In the genomic region with DNA sequence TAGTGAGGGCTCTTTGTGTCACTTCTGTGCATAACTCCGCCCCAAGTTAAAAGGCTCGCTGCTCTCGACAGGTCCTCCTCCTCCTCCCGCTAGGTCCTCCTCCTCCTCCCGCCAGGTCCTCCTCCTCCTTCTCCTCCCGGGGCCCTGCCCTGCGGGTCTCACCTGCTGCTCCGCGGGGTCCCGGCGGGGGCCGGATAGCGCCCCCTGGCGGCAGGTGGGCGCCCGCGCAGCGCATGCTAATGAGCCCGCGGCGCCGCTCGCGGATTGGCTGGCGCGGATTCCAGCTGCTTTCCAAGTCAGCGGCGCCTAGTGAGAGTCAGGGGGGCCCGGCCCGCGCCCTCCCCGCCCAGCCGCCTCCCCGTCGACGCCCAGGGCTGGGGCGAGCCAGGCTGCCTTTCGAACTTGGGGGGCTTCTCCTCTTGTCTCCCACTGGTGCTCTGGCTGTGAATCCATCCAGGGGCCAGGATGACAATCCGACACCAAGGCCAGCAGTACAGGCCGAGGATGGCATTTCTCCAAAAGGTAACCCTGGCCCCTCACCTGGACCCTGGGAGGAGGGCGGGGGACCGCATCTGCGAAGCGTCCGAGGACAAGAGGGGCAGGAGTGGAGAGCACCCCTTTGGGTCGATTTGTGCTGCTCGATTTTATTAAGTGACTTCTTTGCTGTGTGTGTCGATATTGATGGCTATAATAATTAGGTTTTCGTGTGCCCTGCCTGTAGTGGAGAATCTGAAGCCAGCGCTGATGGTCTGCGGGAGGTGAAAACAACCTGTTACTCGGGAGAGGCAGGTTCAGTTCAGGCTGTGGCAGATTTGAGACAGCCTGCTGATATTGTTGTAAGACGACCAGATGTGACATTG, we compare ENCODE assay signal across 8 cellular contexts. TPM values are rescaled to one million over a fixed set of nuclear protein-coding genes. Genes with fewer than 3 reads are reported as not detected.
DNase-seq lines count a peak whose midpoint lies in the region; ATAC-seq and TF ChIP-seq lines count a peak whose summit lies in the region.

A gene (plus strand): TSS at position 295 of the 860 bp plus-strand sequence. CDS start 171 bp downstream, at position 466.

- H3K27ac Mint-ChIP-seq in Calu3 (ENCODE audit: unreplicated experiment): no peak within 1 kb of the TSS
- peak within 1 kb of the TSS; percentile 26 to 91 (median 73) for H3K27ac Mint-ChIP-seq in naive thymus-derived CD8-positive, alpha-beta T cell
- peak within 1 kb of the TSS; percentile 49 for H3K27ac Mint-ChIP-seq in stimulated activated naive B cell treated with anti-CD40 and anti-IgM and Interleukin-4, amounts not matched to agents 10 μg/mL and 1 μg/mL and 100 μg/mL, for 72 hours

- DNase-seq in Calu3 (peak; percentile 73), OCI-M1 (lab: John Stamatoyannopoulos, UW) (peak; percentile 81), fibroblast of peridontal ligament (ENCODE audit: extremely low read depth) (peak; percentile 46)
- peak; percentile 88 to 90 for DNase-seq in activated T-cell treated with anti-CD3 and anti-CD28 coated beads, Interleukin-2, amount 50 U/mL, for 48 hours
- peak; percentile 77 to 94 (median 88) for DNase-seq in naive thymus-derived CD8-positive, alpha-beta T cell
- peak; percentile 80 for DNase-seq in stimulated activated naive B cell treated with anti-CD40 and anti-IgM and Interleukin-4, amounts not matched to agents 10 μg/mL and 1 μg/mL and 100 μg/mL, for 72 hours

- peaks cover 50% of the 10 kb centered on the region for H3K27me3 Mint-ChIP-seq in Calu3 (ENCODE audit: unreplicated experiment)
- peaks cover 14 to 36% (median 20%) of the 10 kb centered on the region in 5 donors for H3K27me3 Mint-ChIP-seq in naive thymus-derived CD8-positive, alpha-beta T cell
- peaks cover 28 to 38% of the 10 kb centered on the region in 2 donors for H3K27me3 Mint-ChIP-seq in stimulated activated naive B cell treated with anti-CD40 and anti-IgM and Interleukin-4, amounts not matched to agents 10 μg/mL and 1 μg/mL and 100 μg/mL, for 72 hours

- H3K4me3 Mint-ChIP-seq in Calu3 (ENCODE audit: low read depth, unreplicated experiment): peak within 1 kb of the TSS; percentile 63
- peak within 1 kb of the TSS; percentile 69 to 91 (median 84) for H3K4me3 Mint-ChIP-seq in naive thymus-derived CD8-positive, alpha-beta T cell
- peak within 1 kb of the TSS; percentile 85 to 86 for H3K4me3 Mint-ChIP-seq in stimulated activated naive B cell treated with anti-CD40 and anti-IgM and Interleukin-4, amounts not matched to agents 10 μg/mL and 1 μg/mL and 100 μg/mL, for 72 hours

- H3K9me3 ChIP-seq in HUES6 (ENCODE audit: control insufficient read depth, insufficient read depth, low read depth, low read length): no peaks in the 10 kb centered on the region

- peak within 1 kb of the TSS; percentile 34 for H3K9ac ChIP-seq in HUES6 (ENCODE audit: low read length)

- H3K4me1 ChIP-seq in HUES6 (ENCODE audit: control insufficient read depth, insufficient read depth, low read length): peaks cover 13% of the 10 kb centered on the region

- TF ChIP-seq CTCF in Calu3 (IDR thresholded peaks at IDR 0.05; ENCODE audit: unreplicated experiment): peak; percentile 89

- POLR2A ChIA-PET in naive thymus-derived CD8-positive, alpha-beta T cell (lab: Charles Lee): interaction anchor here (0.6 to 1.0 kb wide), 3 partner anchors 13 to 631 kb away, joined by 3 read pairs; a partner anchor contains a TSS

- CTCF ChIA-PET in Calu3 (lab: Charles Lee): interaction anchor here (0.6 kb wide), 1 partner anchor 177 kb away, joined by 3 read pairs; no protein-coding TSS in a partner anchor

- no peak within 1 kb of the TSS for H3K27ac ChIP-seq in HUES6 (ENCODE audit: low read depth, low read length)

- H3K9me3 Mint-ChIP-seq in Calu3 (ENCODE audit: low read depth, unreplicated experiment): no peaks in the 10 kb centered on the region
- no peaks in the 10 kb centered on the region for H3K9me3 Mint-ChIP-seq in naive thymus-derived CD8-positive, alpha-beta T cell
- peaks cover 0 to 2% of the 10 kb centered on the region in 2 donors for H3K9me3 Mint-ChIP-seq in stimulated activated naive B cell treated with anti-CD40 and anti-IgM and Interleukin-4, amounts not matched to agents 10 μg/mL and 1 μg/mL and 100 μg/mL, for 72 hours

- no peaks in the 10 kb centered on the region for H3K36me3 Mint-ChIP-seq in Calu3 (ENCODE audit: insufficient read depth, unreplicated experiment)
- H3K36me3 Mint-ChIP-seq in naive thymus-derived CD8-positive, alpha-beta T cell: no peaks in the 10 kb centered on the region
- H3K36me3 Mint-ChIP-seq in stimulated activated naive B cell treated with anti-CD40 and anti-IgM and Interleukin-4, amounts not matched to agents 10 μg/mL and 1 μg/mL and 100 μg/mL, for 72 hours: peaks cover 0 to 3% of the 10 kb centered on the region in 2 donors

- H3K36me3 ChIP-seq in HUES6 (ENCODE audit: control insufficient read depth, insufficient read depth, low read length): no peaks in the 10 kb centered on the region

- no TSS peak for BruUV-seq in Calu3 (replicated peaks; lab: Mats Ljungman, UMichigan)

- peaks cover 30% of the 10 kb centered on the region for H3K27me3 ChIP-seq in HUES6 (ENCODE audit: control insufficient read depth, insufficient read depth, low read length)

- ATAC-seq in GM21423 (IDR thresholded peaks at IDR 0.05; ENCODE audit: unreplicated experiment): peak; percentile 94
- peak; percentile 97 to 99 for ATAC-seq in naive thymus-derived CD8-positive, alpha-beta T cell
- ATAC-seq in stimulated activated naive B cell treated with anti-CD40 and anti-IgM and Interleukin-4, amounts not matched to agents 10 μg/mL and 1 μg/mL and 100 μg/mL, for 72 hours (replicated peaks): peak; percentile 95

- H3K4me3 ChIP-seq in HUES6 (ENCODE audit: low read depth, low read length): peak within 1 kb of the TSS; percentile 63

- peaks cover 8% of the 10 kb centered on the region for H3K4me1 Mint-ChIP-seq in Calu3 (ENCODE audit: low read depth, unreplicated experiment)
- H3K4me1 Mint-ChIP-seq in naive thymus-derived CD8-positive, alpha-beta T cell: peaks cover 17 to 29% (median 27%) of the 10 kb centered on the region in 4 donors
- H3K4me1 Mint-ChIP-seq in stimulated activated naive B cell treated with anti-CD40 and anti-IgM and Interleukin-4, amounts not matched to agents 10 μg/mL and 1 μg/mL and 100 μg/mL, for 72 hours: peaks cover 21 to 39% of the 10 kb centered on the region in 2 donors

- intact Hi-C loops in Calu3 (cut with micrococcal nuclease; ENCODE audit: unreplicated experiment): no loop called here

RNA-seq across cellular contexts. Expression of the gene that starts here (rescaled TPM):
- 0.49 and 0.54 TPM in 2 replicates for total RNA-seq in Calu3 (2022)
- under 1 TPM in 1 of 2 experiments, not detected in 1; 0.49 TPM for total RNA-seq in naive thymus-derived CD8-positive, alpha-beta T cell
- 1 to 10 TPM in 1 of 3 donors, under 1 TPM in 1, not detected in 1; 0.25 to 6.3 TPM for polyA plus RNA-seq in naive thymus-derived CD8-positive, alpha-beta T cell

Comparison
In these comparisons a context has a peak if more than half of its experiments do, and no peak if none do; other contexts are left out.
1. Peak in DNase-seq in Calu3; RNA of the gene not detected or under 1 TPM.